ENCODE assay signal across 9 cellular contexts in genomic region chr11:43941257-43941879, GRCh38. TPM values are rescaled to one million over a fixed set of nuclear protein-coding genes. Genes with fewer than 3 reads are reported as not detected.
DNase-seq lines count a peak whose midpoint lies in the region; ATAC-seq and TF ChIP-seq lines count a peak whose summit lies in the region.
"Had no signal": no experiment of that assay in that cellular context is flagged by ENCODE, and none has a peak within 500 bp of the region (broad histone marks: within the 10 kb centered on the region; RNA-seq: fewer than 3 reads in every experiment).

No MANE protein-coding gene starts in this region.

- H3K36me3 ChIP-seq in CD8-positive, alpha-beta T cell (ENCODE audit: insufficient read depth, low read length): no peaks in the 10 kb centered on the region
- H3K36me3 ChIP-seq in KMS-11 (ENCODE audit: insufficient read depth) (no peaks in the 10 kb centered on the region), neural progenitor cell (no peaks in the 10 kb centered on the region)

- peaks cover 26% of the 10 kb centered on the region for H3F3A ChIP-seq in neural progenitor cell (ENCODE audit: low read depth)

- H3K36me3 Mint-ChIP-seq in CD8-positive, alpha-beta T cell: peaks cover 2% of the 10 kb centered on the region
- H3K36me3 Mint-ChIP-seq in chondrocyte (ENCODE audit: low read depth) (no peaks in the 10 kb centered on the region), neural progenitor cell (peaks cover 2% of the 10 kb centered on the region)

- peaks cover 16% of the 10 kb centered on the region for H3K4me1 Mint-ChIP-seq in CD8-positive, alpha-beta T cell (ENCODE audit: low read depth)
- H3K4me1 Mint-ChIP-seq in chondrocyte (ENCODE audit: low read depth): peaks cover 37% of the 10 kb centered on the region
- H3K4me1 Mint-ChIP-seq in neural progenitor cell: peaks cover 8% of the 10 kb centered on the region

- POLR2A ChIA-PET in CD8-positive, alpha-beta T cell (lab: Charles Lee): no interaction called here

- no peaks in the 10 kb centered on the region for H3K9me3 ChIP-seq in CD8-positive, alpha-beta T cell (ENCODE audit: low read length)
- H3K9me3 ChIP-seq in neural progenitor cell (ENCODE audit: low read depth): no peaks in the 10 kb centered on the region

- no peak overlapping the region for H3K9ac ChIP-seq in KMS-11
- no peak overlapping the region for H3K9ac ChIP-seq in neural progenitor cell

- CTCF ChIA-PET in CD8-positive, alpha-beta T cell (lab: Charles Lee): interaction anchor here (0.5 to 1.0 kb wide), 2 partner anchors 33 to 218 kb away, joined by 3 read pairs; no protein-coding TSS in a partner anchor

- peak overlapping the region; percentile 41; the same call in 1 of the 2 replicates for H2AFZ ChIP-seq in KMS-11 (ENCODE audit: low read depth)
- no peak overlapping the region for H2AFZ ChIP-seq in neural progenitor cell (replicated peaks)

- peak overlapping the region; percentile 87 for H3K4me3 Mint-ChIP-seq in CD8-positive, alpha-beta T cell
- peak overlapping the region; percentile 78 for H3K4me3 Mint-ChIP-seq in chondrocyte (ENCODE audit: unreplicated experiment)
- peak overlapping the region; percentile 86 for H3K4me3 Mint-ChIP-seq in neural progenitor cell

- no peaks in the 10 kb centered on the region for H3K79me2 ChIP-seq in KMS-11 (ENCODE audit: insufficient read depth, low read depth)
- H3K79me2 ChIP-seq in neural progenitor cell (ENCODE audit: low read depth): no peaks in the 10 kb centered on the region

- H3K27me3 ChIP-seq in CD8-positive, alpha-beta T cell (ENCODE audit: insufficient read depth, low read length): peaks cover 23% of the 10 kb centered on the region
- peaks cover 11% of the 10 kb centered on the region; the same call in 1 of the 2 replicates for H3K27me3 ChIP-seq in KMS-11 (ENCODE audit: insufficient read depth, low read depth)
- peaks cover 69% of the 10 kb centered on the region for H3K27me3 ChIP-seq in neural progenitor cell

- H3K27me3 Mint-ChIP-seq in CD8-positive, alpha-beta T cell (ENCODE audit: low read depth): peaks cover 48% of the 10 kb centered on the region
- H3K27me3 Mint-ChIP-seq in chondrocyte (ENCODE audit: low read depth): peaks cover 15% of the 10 kb centered on the region
- H3K27me3 Mint-ChIP-seq in neural progenitor cell (ENCODE audit: insufficient read depth, low read depth): peaks cover 38% of the 10 kb centered on the region

- TF ChIP-seq CTCF in CD8-positive, alpha-beta T cell (IDR thresholded peaks at IDR 0.05): no peak
- TF ChIP-seq CTCF in KMS-11 (conservative IDR thresholded peaks at IDR 0.05; ENCODE audit: low read depth, low read length): no peak
- no peak for TF ChIP-seq CTCF in chondrocyte (IDR thresholded peaks at IDR 0.05)
- no peak for TF ChIP-seq CTCF in neural progenitor cell (IDR thresholded peaks at IDR 0.05)

- H4K20me1 ChIP-seq in KMS-11 (ENCODE audit: insufficient read depth) (no peaks in the 10 kb centered on the region), neural progenitor cell (ENCODE audit: low read depth) (peaks cover 16% of the 10 kb centered on the region)

- DNase-seq in CD8-positive, alpha-beta T cell: no peak
- DNase-seq in chondrocyte (ENCODE audit: low spot score) (no peak), neural progenitor cell (ENCODE audit: low spot score) (no peak), NCI-H526 (lab: John Stamatoyannopoulos, UW) (no peak), activated gamma-delta T cell (lab: John Stamatoyannopoulos, UW) (no peak)
- no peak for DNase-seq in activated CD4-positive, alpha-beta T cell treated with anti-CD3 and anti-CD28 coated beads for 1 hour

- H3K27ac ChIP-seq in CD8-positive, alpha-beta T cell (ENCODE audit: low read depth, low read length): no peak overlapping the region
- no peak overlapping the region for H3K27ac ChIP-seq in KMS-11
- H3K27ac ChIP-seq in neural progenitor cell: no peak overlapping the region

- intact Hi-C loops in CD8-positive, alpha-beta T cell (cut with DNase I, micrococcal nuclease): loop anchor here in 1 of 2 experiments (10.0 kb wide), 1 partner anchor 117 kb away; no protein-coding TSS in a partner anchor

- no peak overlapping the region for H3K4me3 ChIP-seq in CD8-positive, alpha-beta T cell (ENCODE audit: low read depth, low read length)
- H3K4me3 ChIP-seq in KMS-11 (IDR thresholded peaks at IDR 0.05; ENCODE audit: insufficient read depth, low read depth, low read length) (no peak overlapping the region), neural progenitor cell (peak overlapping the region; percentile 76)

- peaks cover 11% of the 10 kb centered on the region for H3K4me1 ChIP-seq in CD8-positive, alpha-beta T cell (ENCODE audit: insufficient read depth, low read length)
- H3K4me1 ChIP-seq in KMS-11 (ENCODE audit: low read depth, poor library complexity, severe bottlenecking): peaks cover 20% of the 10 kb centered on the region
- peaks cover 7% of the 10 kb centered on the region for H3K4me1 ChIP-seq in neural progenitor cell

- no peak for ATAC-seq in CD8-positive, alpha-beta T cell
- no peak for ATAC-seq in HG03159 (IDR thresholded peaks at IDR 0.05; ENCODE audit: unreplicated experiment)

- no peak overlapping the region for H3K27ac Mint-ChIP-seq in CD8-positive, alpha-beta T cell
- peak overlapping the region; percentile 85 for H3K27ac Mint-ChIP-seq in chondrocyte (ENCODE audit: unreplicated experiment)
- no peak overlapping the region for H3K27ac Mint-ChIP-seq in neural progenitor cell

- H3K4me2 ChIP-seq in KMS-11 (peak overlapping the region; percentile 16; the same call in 1 of the 2 replicates), neural progenitor cell (peak overlapping the region; percentile 88)

- H3K9me3 Mint-ChIP-seq in CD8-positive, alpha-beta T cell: no peaks in the 10 kb centered on the region
- H3K9me3 Mint-ChIP-seq in chondrocyte (ENCODE audit: low read depth) (no peaks in the 10 kb centered on the region), neural progenitor cell (no peaks in the 10 kb centered on the region)

RNA-seq across cellular contexts. Expression of gene C11orf96, which starts 1.1 kb away (rescaled TPM):
- total RNA-seq in CD8-positive, alpha-beta T cell: under 1 TPM; 0.60 to 0.86 TPM
- total RNA-seq in chondrocyte (1.9 to 33.4 TPM (median 31.9 TPM) in 3 replicates), neural progenitor cell (ENCODE audit: low replicate concordance) (0.32 and 5.4 TPM in 2 replicates)
- total RNA-seq: HT-29 had no signal
